Comparison of ENCODE assay signal across 2 cellular contexts in genomic region chr13:91361755-91362271, GRCh38.
TF ChIP-seq lines count a peak whose summit lies in the region.

No MANE protein-coding gene starts in this region.

TF ChIP-seq in A549, 52 proteins besides CTCF, POLR2A, EP300 and RAD21:
- peak; percentile 44 to 55; a peak in 3 of 4 replicates for TF ChIP-seq CEBPB (IDR thresholded peaks at IDR 0.05)
- no peak for TF ChIP-seq KDM1A (IDR thresholded peaks at IDR 0.05; ENCODE audit: low read depth)

TF ChIP-seq in HepG2, 621 proteins besides CTCF, POLR2A, EP300 and RAD21 (continues in another document):
- TF ChIP-seq EHMT2 (IDR thresholded peaks at IDR 0.05; ENCODE audit: borderline replicate concordance, low read depth, low read length) (no peak), ZNF18 (CRISPR knock-in tag; IDR thresholded peaks at IDR 0.05; ENCODE audit: insufficient replicate concordance) (no peak), HOXA9 (CRISPR knock-in tag; IDR thresholded peaks at IDR 0.05; ENCODE audit: borderline replicate concordance) (no peak), TBL1XR1 (IDR thresholded peaks at IDR 0.05; ENCODE audit: borderline replicate concordance, low read length, partially characterized antibody) (peak; percentile 56), AHR (CRISPR knock-in tag; IDR thresholded peaks at IDR 0.05) (no peak), SMC3 (IDR thresholded peaks at IDR 0.05; ENCODE audit: low read length) (peak; percentile 6; the same call in 1 of the 2 replicates), HNRNPUL1 (IDR thresholded peaks at IDR 0.05; ENCODE audit: low read depth, low read length) (0 out of 2 replicates have a peak, but pooled peaks have one; percentile 31), ZNF605 (CRISPR knock-in tag; IDR thresholded peaks at IDR 0.05) (no peak), KMT2A (CRISPR knock-in tag; IDR thresholded peaks at IDR 0.05) (no peak), BATF2 (CRISPR knock-in tag; IDR thresholded peaks at IDR 0.05) (no peak), ZNF670 (CRISPR knock-in tag; IDR thresholded peaks at IDR 0.05; ENCODE audit: borderline replicate concordance) (no peak), ZNF7 (CRISPR knock-in tag; IDR thresholded peaks at IDR 0.05) (no peak), MLXIP (CRISPR knock-in tag; IDR thresholded peaks at IDR 0.05; ENCODE audit: borderline replicate concordance) (no peak), KDM1A (CRISPR knock-in tag; IDR thresholded peaks at IDR 0.05) (no peak), MIXL1 (CRISPR knock-in tag; IDR thresholded peaks at IDR 0.05) (peak; percentile 91; the same call in 1 of the 2 replicates), POLR2G (IDR thresholded peaks at IDR 0.05; ENCODE audit: low read depth, low read length) (no peak), PHB2 (IDR thresholded peaks at IDR 0.05; ENCODE audit: partially characterized antibody) (no peak), RELA (CRISPR knock-in tag; IDR thresholded peaks at IDR 0.05) (no peak), ZNF160 (CRISPR knock-in tag; IDR thresholded peaks at IDR 0.05) (no peak), THRA (CRISPR knock-in tag; IDR thresholded peaks at IDR 0.05; ENCODE audit: borderline replicate concordance) (no peak), JUNB (CRISPR knock-in tag; IDR thresholded peaks at IDR 0.05; ENCODE audit: borderline replicate concordance) (0 out of 2 replicates have a peak, but pooled peaks have one; percentile 11), ZNF660 (CRISPR knock-in tag; IDR thresholded peaks at IDR 0.05; ENCODE audit: borderline replicate concordance, low read depth) (no peak), RFX5 (IDR thresholded peaks at IDR 0.05; ENCODE audit: low read depth, low read length) (no peak), ISX (CRISPR knock-in tag; conservative IDR thresholded peaks at IDR 0.05) (no peak), CREB1 (IDR thresholded peaks at IDR 0.05) (peak; percentile 82), CREB1 (CRISPR knock-in tag; IDR thresholded peaks at IDR 0.05) (peak; percentile 76), ZNF44 (CRISPR knock-in tag; IDR thresholded peaks at IDR 0.05) (no peak), POGZ (CRISPR knock-in tag; IDR thresholded peaks at IDR 0.05) (peak; percentile 16; the same call in 1 of the 2 replicates), NR2F6 (IDR thresholded peaks at IDR 0.05) (peak; percentile 85), NR2F6 (CRISPR knock-in tag; IDR thresholded peaks at IDR 0.05) (peak; percentile 48), ZNF260 (CRISPR knock-in tag; IDR thresholded peaks at IDR 0.05; ENCODE audit: borderline replicate concordance, low read depth) (no peak), HNRNPH1 (optimal IDR thresholded peaks at IDR 0.05; ENCODE audit: low read depth, low read length) (no peak), ATF7-NPFF (CRISPR knock-in tag; IDR thresholded peaks at IDR 0.05; ENCODE audit: low read depth) (no peak), ZBTB8A (CRISPR knock-in tag; IDR thresholded peaks at IDR 0.05; ENCODE audit: borderline replicate concordance, low read depth) (no peak), ZFY (CRISPR knock-in tag; IDR thresholded peaks at IDR 0.05) (no peak), NCOA2 (CRISPR knock-in tag; IDR thresholded peaks at IDR 0.05) (peak; percentile 86), ZBTB38 (CRISPR knock-in tag; IDR thresholded peaks at IDR 0.05) (no peak), ZNF652 (CRISPR knock-in tag; IDR thresholded peaks at IDR 0.05; ENCODE audit: borderline replicate concordance, low read depth) (peak; percentile 85)
- TF ChIP-seq, protein P1, sequence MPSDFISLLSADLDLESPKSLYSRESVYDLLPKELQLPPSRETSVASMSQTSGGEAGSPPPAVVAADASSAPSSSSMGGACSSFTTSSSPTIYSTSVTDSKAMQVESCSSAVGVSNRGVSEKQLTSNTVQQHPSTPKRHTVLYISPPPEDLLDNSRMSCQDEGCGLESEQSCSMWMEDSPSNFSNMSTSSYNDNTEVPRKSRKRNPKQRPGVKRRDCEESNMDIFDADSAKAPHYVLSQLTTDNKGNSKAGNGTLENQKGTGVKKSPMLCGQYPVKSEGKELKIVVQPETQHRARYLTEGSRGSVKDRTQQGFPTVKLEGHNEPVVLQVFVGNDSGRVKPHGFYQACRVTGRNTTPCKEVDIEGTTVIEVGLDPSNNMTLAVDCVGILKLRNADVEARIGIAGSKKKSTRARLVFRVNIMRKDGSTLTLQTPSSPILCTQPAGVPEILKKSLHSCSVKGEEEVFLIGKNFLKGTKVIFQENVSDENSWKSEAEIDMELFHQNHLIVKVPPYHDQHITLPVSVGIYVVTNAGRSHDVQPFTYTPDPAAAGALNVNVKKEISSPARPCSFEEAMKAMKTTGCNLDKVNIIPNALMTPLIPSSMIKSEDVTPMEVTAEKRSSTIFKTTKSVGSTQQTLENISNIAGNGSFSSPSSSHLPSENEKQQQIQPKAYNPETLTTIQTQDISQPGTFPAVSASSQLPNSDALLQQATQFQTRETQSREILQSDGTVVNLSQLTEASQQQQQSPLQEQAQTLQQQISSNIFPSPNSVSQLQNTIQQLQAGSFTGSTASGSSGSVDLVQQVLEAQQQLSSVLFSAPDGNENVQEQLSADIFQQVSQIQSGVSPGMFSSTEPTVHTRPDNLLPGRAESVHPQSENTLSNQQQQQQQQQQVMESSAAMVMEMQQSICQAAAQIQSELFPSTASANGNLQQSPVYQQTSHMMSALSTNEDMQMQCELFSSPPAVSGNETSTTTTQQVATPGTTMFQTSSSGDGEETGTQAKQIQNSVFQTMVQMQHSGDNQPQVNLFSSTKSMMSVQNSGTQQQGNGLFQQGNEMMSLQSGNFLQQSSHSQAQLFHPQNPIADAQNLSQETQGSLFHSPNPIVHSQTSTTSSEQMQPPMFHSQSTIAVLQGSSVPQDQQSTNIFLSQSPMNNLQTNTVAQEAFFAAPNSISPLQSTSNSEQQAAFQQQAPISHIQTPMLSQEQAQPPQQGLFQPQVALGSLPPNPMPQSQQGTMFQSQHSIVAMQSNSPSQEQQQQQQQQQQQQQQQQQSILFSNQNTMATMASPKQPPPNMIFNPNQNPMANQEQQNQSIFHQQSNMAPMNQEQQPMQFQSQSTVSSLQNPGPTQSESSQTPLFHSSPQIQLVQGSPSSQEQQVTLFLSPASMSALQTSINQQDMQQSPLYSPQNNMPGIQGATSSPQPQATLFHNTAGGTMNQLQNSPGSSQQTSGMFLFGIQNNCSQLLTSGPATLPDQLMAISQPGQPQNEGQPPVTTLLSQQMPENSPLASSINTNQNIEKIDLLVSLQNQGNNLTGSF (CRISPR knock-in tag; IDR thresholded peaks at IDR 0.05): no peak
- TF ChIP-seq, protein P2, sequence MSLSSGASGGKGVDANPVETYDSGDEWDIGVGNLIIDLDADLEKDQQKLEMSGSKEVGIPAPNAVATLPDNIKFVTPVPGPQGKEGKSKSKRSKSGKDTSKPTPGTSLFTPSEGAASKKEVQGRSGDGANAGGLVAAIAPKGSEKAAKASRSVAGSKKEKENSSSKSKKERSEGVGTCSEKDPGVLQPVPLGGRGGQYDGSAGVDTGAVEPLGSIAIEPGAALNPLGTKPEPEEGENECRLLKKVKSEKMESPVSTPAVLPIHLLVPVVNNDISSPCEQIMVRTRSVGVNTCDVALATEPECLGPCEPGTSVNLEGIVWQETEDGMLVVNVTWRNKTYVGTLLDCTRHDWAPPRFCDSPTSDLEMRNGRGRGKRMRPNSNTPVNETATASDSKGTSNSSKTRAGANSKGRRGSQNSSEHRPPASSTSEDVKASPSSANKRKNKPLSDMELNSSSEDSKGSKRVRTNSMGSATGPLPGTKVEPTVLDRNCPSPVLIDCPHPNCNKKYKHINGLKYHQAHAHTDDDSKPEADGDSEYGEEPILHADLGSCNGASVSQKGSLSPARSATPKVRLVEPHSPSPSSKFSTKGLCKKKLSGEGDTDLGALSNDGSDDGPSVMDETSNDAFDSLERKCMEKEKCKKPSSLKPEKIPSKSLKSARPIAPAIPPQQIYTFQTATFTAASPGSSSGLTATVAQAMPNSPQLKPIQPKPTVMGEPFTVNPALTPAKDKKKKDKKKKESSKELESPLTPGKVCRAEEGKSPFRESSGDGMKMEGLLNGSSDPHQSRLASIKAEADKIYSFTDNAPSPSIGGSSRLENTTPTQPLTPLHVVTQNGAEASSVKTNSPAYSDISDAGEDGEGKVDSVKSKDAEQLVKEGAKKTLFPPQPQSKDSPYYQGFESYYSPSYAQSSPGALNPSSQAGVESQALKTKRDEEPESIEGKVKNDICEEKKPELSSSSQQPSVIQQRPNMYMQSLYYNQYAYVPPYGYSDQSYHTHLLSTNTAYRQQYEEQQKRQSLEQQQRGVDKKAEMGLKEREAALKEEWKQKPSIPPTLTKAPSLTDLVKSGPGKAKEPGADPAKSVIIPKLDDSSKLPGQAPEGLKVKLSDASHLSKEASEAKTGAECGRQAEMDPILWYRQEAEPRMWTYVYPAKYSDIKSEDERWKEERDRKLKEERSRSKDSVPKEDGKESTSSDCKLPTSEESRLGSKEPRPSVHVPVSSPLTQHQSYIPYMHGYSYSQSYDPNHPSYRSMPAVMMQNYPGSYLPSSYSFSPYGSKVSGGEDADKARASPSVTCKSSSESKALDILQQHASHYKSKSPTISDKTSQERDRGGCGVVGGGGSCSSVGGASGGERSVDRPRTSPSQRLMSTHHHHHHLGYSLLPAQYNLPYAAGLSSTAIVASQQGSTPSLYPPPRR (CRISPR knock-in tag; IDR thresholded peaks at IDR 0.05; ENCODE audit: borderline replicate concordance): peak; percentile 68; the same call in 1 of the 2 replicates
- TF ChIP-seq, protein P3, sequence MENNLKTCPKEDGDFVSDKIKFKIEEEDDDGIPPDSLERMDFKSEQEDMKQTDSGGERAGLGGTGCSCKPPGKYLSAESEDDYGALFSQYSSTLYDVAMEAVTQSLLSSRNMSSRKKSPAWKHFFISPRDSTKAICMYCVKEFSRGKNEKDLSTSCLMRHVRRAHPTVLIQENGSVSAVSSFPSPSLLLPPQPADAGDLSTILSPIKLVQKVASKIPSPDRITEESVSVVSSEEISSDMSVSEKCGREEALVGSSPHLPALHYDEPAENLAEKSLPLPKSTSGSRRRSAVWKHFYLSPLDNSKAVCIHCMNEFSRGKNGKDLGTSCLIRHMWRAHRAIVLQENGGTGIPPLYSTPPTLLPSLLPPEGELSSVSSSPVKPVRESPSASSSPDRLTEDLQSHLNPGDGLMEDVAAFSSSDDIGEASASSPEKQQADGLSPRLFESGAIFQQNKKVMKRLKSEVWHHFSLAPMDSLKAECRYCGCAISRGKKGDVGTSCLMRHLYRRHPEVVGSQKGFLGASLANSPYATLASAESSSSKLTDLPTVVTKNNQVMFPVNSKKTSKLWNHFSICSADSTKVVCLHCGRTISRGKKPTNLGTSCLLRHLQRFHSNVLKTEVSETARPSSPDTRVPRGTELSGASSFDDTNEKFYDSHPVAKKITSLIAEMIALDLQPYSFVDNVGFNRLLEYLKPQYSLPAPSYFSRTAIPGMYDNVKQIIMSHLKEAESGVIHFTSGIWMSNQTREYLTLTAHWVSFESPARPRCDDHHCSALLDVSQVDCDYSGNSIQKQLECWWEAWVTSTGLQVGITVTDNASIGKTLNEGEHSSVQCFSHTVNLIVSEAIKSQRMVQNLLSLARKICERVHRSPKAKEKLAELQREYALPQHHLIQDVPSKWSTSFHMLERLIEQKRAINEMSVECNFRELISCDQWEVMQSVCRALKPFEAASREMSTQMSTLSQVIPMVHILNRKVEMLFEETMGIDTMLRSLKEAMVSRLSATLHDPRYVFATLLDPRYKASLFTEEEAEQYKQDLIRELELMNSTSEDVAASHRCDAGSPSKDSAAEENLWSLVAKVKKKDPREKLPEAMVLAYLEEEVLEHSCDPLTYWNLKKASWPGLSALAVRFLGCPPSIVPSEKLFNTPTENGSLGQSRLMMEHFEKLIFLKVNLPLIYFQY (CRISPR knock-in tag; IDR thresholded peaks at IDR 0.05; ENCODE audit: borderline replicate concordance): no peak; the same call in 1 of the 2 replicates
